In genomic region chr17:2336215-2337151, GRCh38 we compare ENCODE assay signal across 8 cellular contexts. TPM values are rescaled to one million over a fixed set of nuclear protein-coding genes. Genes with fewer than 3 reads are reported as not detected.
DNase-seq lines count a peak whose midpoint lies in the region; TF ChIP-seq lines count a peak whose summit lies in the region.

TSS of gene TSR1 (minus strand) at chr17:2336457. CDS start at chr17:2336427, 30 bp downstream.

- peaks cover 12% of the 10 kb centered on the region for H3K23me2 ChIP-seq in H9 (ENCODE audit: insufficient read length, low read depth, low read length, poor library complexity, severe bottlenecking)

- H3K27ac Mint-ChIP-seq in H9 = peak within 1 kb of the TSS; percentile 95 to 99 (median 96); a peak in 6 of 7 replicates

- H4K5ac ChIP-seq in H9 (ENCODE audit: insufficient read length, low read depth, low read length) = no peak within 1 kb of the TSS

- H3K9me2 ChIP-seq in MM.1S (replicated peaks; ENCODE audit: insufficient read depth, low read length) = no peaks in the 10 kb centered on the region

- no peak within 1 kb of the TSS for H4K8ac ChIP-seq in H9 (replicated peaks; ENCODE audit: insufficient read length, low read depth, low read length)

- no CpG with 5 or more reads among the region's 77 CpGs for WGBS in H9 (ENCODE audit: extremely low coverage, insufficient read length, low lambda C conversion rate)

- H3K9me3 ChIP-seq in H9 (ENCODE audit: control insufficient read depth, low read depth, low read length) = no peaks in the 10 kb centered on the region
- no peaks in the 10 kb centered on the region for H3K9me3 ChIP-seq in MM.1S (replicated peaks; ENCODE audit: insufficient read depth, low read length)
- no peaks in the 10 kb centered on the region for H3K9me3 ChIP-seq in SK-N-MC (ENCODE audit: low read depth, low read length)

- H3K9me3 Mint-ChIP-seq in H9 = no peaks in the 10 kb centered on the region

- H2AFZ ChIP-seq in H9 (ENCODE audit: low read length) = no peak within 1 kb of the TSS
- H2AFZ ChIP-seq in MM.1S (ENCODE audit: low read length) = peak within 1 kb of the TSS; percentile 97

- peaks cover 6% of the 10 kb centered on the region; the same call in 1 of the 2 replicates for H3K79me2 ChIP-seq in H9 (ENCODE audit: insufficient read depth, low read length)
- H3K79me2 ChIP-seq in MM.1S (ENCODE audit: low read length) = peaks cover 46% of the 10 kb centered on the region

- no peak within 1 kb of the TSS for H3K23ac ChIP-seq in H9 (ENCODE audit: insufficient read length, low read depth, low read length)

- H3K4me1 ChIP-seq in H9 (ENCODE audit: insufficient read depth, low read length) (peaks cover 3% of the 10 kb centered on the region; the same call in 1 of the 2 replicates), MM.1S (ENCODE audit: low read length) (peaks cover 12% of the 10 kb centered on the region; the same call in 1 of the 2 replicates)

- no peak within 1 kb of the TSS for H3K18ac ChIP-seq in H9 (ENCODE audit: insufficient read length, low read depth, low read length)

- no peak within 1 kb of the TSS for H2BK120ac ChIP-seq in H9 (ENCODE audit: low read depth, low read length, poor library complexity, severe bottlenecking)

- H3K27me3 Mint-ChIP-seq in H9 (ENCODE audit: low read depth) = no peaks in the 10 kb centered on the region

- peaks cover 12% of the 10 kb centered on the region for H3F3A ChIP-seq in MM.1S (ENCODE audit: insufficient read depth, low read length)

- H3K4me3 ChIP-seq in MM.1S (ENCODE audit: low read length) (peak within 1 kb of the TSS; percentile 85), SK-N-MC (peak within 1 kb of the TSS; percentile 97)

- H3K36me3 Mint-ChIP-seq in H9 (ENCODE audit: insufficient read depth in 1 of 3, low read depth in 3 of 3) = peaks cover under 1 to 17% (median 2%) of the 10 kb centered on the region in 3 experiments; a peak in 4 of 7 replicates

- no peaks in the 10 kb centered on the region for H3K79me1 ChIP-seq in H9 (ENCODE audit: insufficient read depth, low read depth, low read length, poor library complexity, severe bottlenecking)

- H3K14ac ChIP-seq in H9 (ENCODE audit: insufficient read depth, low read length) = peak within 1 kb of the TSS; percentile 18; the same call in 1 of the 2 replicates

- H3K56ac ChIP-seq in H9 (ENCODE audit: insufficient read length, low read depth, low read length) = no peak within 1 kb of the TSS

- H3K4ac ChIP-seq in H9 (ENCODE audit: low read depth, low read length) = no peak within 1 kb of the TSS

- DNase-seq in GDM1 (lab: John Stamatoyannopoulos, UW) = peak; percentile 77
- DNase-seq in H9 = peak; percentile 96
- DNase-seq in MM.1S = peak; percentile 92
- DNase-seq in SK-N-MC (ENCODE audit: low read depth, low spot score) = peak; percentile 30
- peak; percentile 92 for DNase-seq in activated naive CD4-positive, alpha-beta T cell treated with anti-CD3 and anti-CD28 coated beads, Interleukin-2, amount 50 U/mL, for 16 hours
- peak; percentile 96 for DNase-seq in germinal center (ENCODE audit: low spot score)
- DNase-seq in occipital lobe (lab: John Stamatoyannopoulos, UW) = peak; percentile 83

- peaks cover 26% of the 10 kb centered on the region for H3K36me3 ChIP-seq in MM.1S (replicated peaks; ENCODE audit: insufficient read depth, low read length)
- H3K36me3 ChIP-seq in SK-N-MC (ENCODE audit: insufficient read depth, low read length) = peaks cover 47% of the 10 kb centered on the region

- H2BK20ac ChIP-seq in H9 (ENCODE audit: low read depth, low read length, poor library complexity, severe bottlenecking) = no peak within 1 kb of the TSS

- H3K4me1 Mint-ChIP-seq in H9 = peaks cover 2 to 11% of the 10 kb centered on the region in 2 experiments; a peak in 3 of 4 replicates

- H3K27me3 ChIP-seq in H9 (ENCODE audit: insufficient read depth, low read length) (no peaks in the 10 kb centered on the region), MM.1S (replicated peaks; ENCODE audit: insufficient read depth, low read length) (no peaks in the 10 kb centered on the region)

- H4K20me1 ChIP-seq in H9 (ENCODE audit: control insufficient read depth, insufficient read depth, insufficient read length) (peaks cover 2% of the 10 kb centered on the region), MM.1S (ENCODE audit: insufficient read depth, low read length) (no peaks in the 10 kb centered on the region)

- no peak within 1 kb of the TSS for H2BK15ac ChIP-seq in H9 (ENCODE audit: low read depth, low read length)

- H3T11ph ChIP-seq in H9 (ENCODE audit: low read length) = no peak within 1 kb of the TSS

- H2BK12ac ChIP-seq in H9 (ENCODE audit: insufficient read length, low read depth, low read length) = no peak within 1 kb of the TSS

- H3K27ac ChIP-seq in H9 (ENCODE audit: insufficient read length, low read depth, low read length) (no peak within 1 kb of the TSS), MM.1S (ENCODE audit: low read length) (peak within 1 kb of the TSS; percentile 53), SK-N-MC (peak within 1 kb of the TSS; percentile 86), temporal lobe (ENCODE audit: low read depth, low read length) (peak within 1 kb of the TSS; percentile 78)

- H2AK5ac ChIP-seq in H9 (ENCODE audit: insufficient read length, low read length) = no peak within 1 kb of the TSS

- H3K4me2 ChIP-seq in H9 (ENCODE audit: insufficient read depth, insufficient read length, low read length) (peak within 1 kb of the TSS; percentile 79), MM.1S (ENCODE audit: low read depth, low read length) (peak within 1 kb of the TSS; percentile 100)

- H2BK5ac ChIP-seq in H9 (ENCODE audit: insufficient read length, low read length) = no peak within 1 kb of the TSS

- H3K9ac ChIP-seq in H9 (ENCODE audit: extremely low read depth, insufficient read length, low read length) (peak within 1 kb of the TSS; percentile 80), MM.1S (ENCODE audit: low read length) (peak within 1 kb of the TSS; percentile 86), SK-N-MC (ENCODE audit: insufficient read length) (peak within 1 kb of the TSS; percentile 98)

- peak; percentile 25; the same call in 1 of the 3 replicates for TF ChIP-seq CTCF in H9 (conservative IDR thresholded peaks at IDR 0.05)
- peak; percentile 23 for TF ChIP-seq CTCF in MM.1S (IDR thresholded peaks at IDR 0.05; ENCODE audit: low read length)

- no peak within 1 kb of the TSS; a peak in 1 of 5 replicates for H3K4me3 Mint-ChIP-seq in H9

- no peak within 1 kb of the TSS for H4K91ac ChIP-seq in H9 (ENCODE audit: insufficient read length, low read depth, low read length)

RNA-seq across cellular contexts. Expression of gene TSR1, which starts in this region (rescaled TPM):
- total RNA-seq in H9 (2021) = 81.1 and 83.3 TPM in 2 replicates
- total RNA-seq in occipital lobe = 26.5 TPM
- total RNA-seq in temporal lobe = 28.0 TPM

Comparison
In these comparisons a context has a peak if more than half of its experiments do, and no peak if none do; other contexts are left out.
1. DNase-seq: peak in every context shown above with its lines; median percentile 96 in H9; 96 in germinal center; 92 in MM.1S; 92 in activated naive CD4-positive, alpha-beta T cell treated with anti-CD3 and anti-CD28 coated beads, Interleukin-2, amount 50 U/mL, for 16 hours; 83 in occipital lobe; 77 in GDM1; 30 in SK-N-MC.